In the genomic region with DNA sequence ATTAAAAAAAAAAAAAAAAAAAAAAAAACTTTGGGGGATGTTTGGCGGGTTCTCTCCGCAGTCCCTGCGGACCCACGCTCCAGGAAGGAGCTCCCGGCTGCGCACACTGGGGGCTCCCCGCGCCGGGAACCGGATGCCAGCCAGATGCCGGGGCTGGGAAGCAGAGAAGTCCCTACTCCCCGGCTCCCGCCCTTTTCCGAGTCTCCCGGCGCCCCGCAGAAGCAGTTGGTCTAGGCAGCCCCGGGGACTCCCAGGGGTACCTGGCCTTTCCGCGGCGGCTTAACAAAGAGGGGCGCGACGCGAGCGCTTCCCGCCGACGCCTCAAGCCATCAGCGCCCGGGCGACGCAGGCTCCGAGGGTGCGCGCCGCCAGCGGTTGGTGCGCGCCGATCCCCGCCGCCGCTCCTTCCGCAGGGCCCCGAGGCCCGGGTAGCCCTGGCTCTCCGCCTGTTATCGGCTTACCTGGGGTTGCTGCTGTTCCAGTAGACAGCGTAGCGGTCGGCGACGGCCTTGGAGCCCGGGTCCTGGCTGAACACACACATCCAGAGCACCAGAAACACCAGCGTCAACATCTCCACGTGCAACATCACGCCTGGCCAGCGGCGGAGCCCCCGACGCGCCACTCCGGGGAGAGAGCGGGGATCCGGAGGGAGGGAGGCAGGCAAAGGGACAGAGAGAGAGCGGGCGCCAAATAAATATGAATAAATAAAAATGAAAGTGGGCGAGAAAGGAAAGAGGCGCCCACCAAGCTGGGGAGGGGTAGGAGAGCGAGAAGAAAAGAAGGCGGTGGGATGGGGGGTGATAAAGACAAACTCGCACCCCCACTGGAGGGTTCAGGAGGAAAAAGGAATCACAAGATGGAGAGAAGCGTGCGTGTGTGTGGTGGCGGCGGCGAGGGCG, we compare ENCODE assay signal across 8 cellular contexts. TPM values are rescaled to one million over a fixed set of nuclear protein-coding genes. Genes with fewer than 3 reads are reported as not detected.
A peak's percentile ranks its signal among the peaks of the same experiment; 100 is the strongest.
DNase-seq lines count a peak whose midpoint lies in the region; ATAC-seq, FAIRE-seq and TF ChIP-seq lines count a peak whose summit lies in the region.

No MANE protein-coding gene starts in this region.

- H3K4me1 ChIP-seq in adrenal gland (replicated peaks in 1 of 2) (peaks cover 20 to 32% of the 10 kb centered on the region in 2 donors), right cardiac atrium (ENCODE audit: control insufficient read depth, insufficient read depth, low read length) (no peaks in the 10 kb centered on the region), gastrocnemius medialis (peaks cover 10 to 27% of the 10 kb centered on the region in 2 donors)

- intact Hi-C loops in adrenal gland (cut with DNase I), result no loop called here
- intact Hi-C loops in right cardiac atrium (cut with DNase I), result no loop called here
- intact Hi-C loops in gastrocnemius medialis (cut with DNase I; ENCODE audit: low total_unique reads), result loop anchor here (5.0 to 10.0 kb wide), 3 partner anchors 128 to 1395 kb away; no protein-coding TSS in a partner anchor

- ATAC-seq in right cardiac atrium (peak in 1 of 2 donors; percentile 9), gastrocnemius medialis (no peak), HG03354 (IDR thresholded peaks at IDR 0.05; ENCODE audit: poor library complexity, severe bottlenecking, unreplicated experiment) (no peak)

- WGBS in adrenal gland, 4 donors, result 0 to 1% (median 0%) methylated on average over 45 to 79 of the region's 79 CpGs
- WGBS in right cardiac atrium, result under 1% methylated on average over 79 of the region's 79 CpGs

- FAIRE-seq in RCC 7860 (lab: Jason Lieb, UNC), result no peak

- TF ChIP-seq POLR2A in adrenal gland (IDR thresholded peaks at IDR 0.05), result no peak
- TF ChIP-seq POLR2A in gastrocnemius medialis (IDR thresholded peaks at IDR 0.05), result no peak

- H3K27ac ChIP-seq in adrenal gland, result peak overlapping the region in 2 of 5 donors; percentile 42 to 53
- peak overlapping the region; percentile 80 for H3K27ac ChIP-seq in right cardiac atrium (ENCODE audit: low read length)
- peak overlapping the region in 1 of 4 donors; percentile 37 for H3K27ac ChIP-seq in gastrocnemius medialis

- peak overlapping the region; percentile 68 for H3K4me3 ChIP-seq in GM08714 (ENCODE audit: low read length)
- H3K4me3 ChIP-seq in adrenal gland, result peak overlapping the region in 2 of 4 donors; percentile 13 to 88
- peak overlapping the region; percentile 76 for H3K4me3 ChIP-seq in right cardiac atrium (ENCODE audit: low read length)
- H3K4me3 ChIP-seq in gastrocnemius medialis, result peak overlapping the region; percentile 57 to 74 (median 67)

- H3K9me3 ChIP-seq in adrenal gland (replicated peaks in 1 of 3), result no peaks in the 10 kb centered on the region
- H3K9me3 ChIP-seq in right cardiac atrium (ENCODE audit: control insufficient read depth, low read length), result no peaks in the 10 kb centered on the region
- no peaks in the 10 kb centered on the region for H3K9me3 ChIP-seq in gastrocnemius medialis

- in situ Hi-C loops in gastrocnemius medialis (cut with MboI; ENCODE audit: low sequenced_read_pairs in 4 of 4), result no loop called here

- no peaks in the 10 kb centered on the region for H3K36me3 ChIP-seq in adrenal gland (replicated peaks in 1 of 2)
- H3K36me3 ChIP-seq in gastrocnemius medialis, result no peaks in the 10 kb centered on the region

- H3K27me3 ChIP-seq in adrenal gland (peaks cover 17% of the 10 kb centered on the region), right cardiac atrium (ENCODE audit: control insufficient read depth, insufficient read depth) (no peaks in the 10 kb centered on the region), gastrocnemius medialis (peaks cover 4 to 11% (median 5%) of the 10 kb centered on the region in 3 donors)

- no peak for TF ChIP-seq CTCF in adrenal gland (IDR thresholded peaks at IDR 0.05)
- no peak for TF ChIP-seq CTCF in gastrocnemius medialis (IDR thresholded peaks at IDR 0.05 in 4 of 5, conservative IDR thresholded peaks at IDR 0.05 in 1 of 5)

- DNase-seq in A172 (ENCODE audit: low spot score), result peak; percentile 26
- peak; percentile 42 for DNase-seq in NCI-H1105 treated with DMSO at 0.1 percent for 48 hours (lab: John Stamatoyannopoulos, UW)
- peak in 5 of 7 donors; percentile 3 to 63 (median 19) for DNase-seq in adrenal gland
- peak; percentile 27 to 72 (median 67) for DNase-seq in right cardiac atrium
- DNase-seq in gastrocnemius medialis, result no peak
- no peak for DNase-seq in RCC 7860 (ENCODE audit: low spot score)

RNA-seq across cellular contexts. Expression of a gene that starts 0.5 kb away (rescaled TPM):
- 3.0 and 3.4 TPM in 2 replicates for total RNA-seq in A172 (2014; rRNA removed; shearing (Covaris generic))
- total RNA-seq in adrenal gland (1 to 10 TPM in 5 of 8 donors, under 1 TPM in 3; 0.06 to 2.8 (median 1.8) TPM), right cardiac atrium (10 to 100 TPM; 19.9 to 26.4 (median 22.7) TPM), gastrocnemius medialis (under 1 TPM in 3 of 4 donors, not detected in 1; 0.15 to 0.62 (median 0.20) TPM)
- polyA plus RNA-seq in adrenal gland (1 to 10 TPM in 2 of 3 donors, under 1 TPM in 1; 0.81 to 1.6 (median 1.4) TPM), right cardiac atrium (4.5 TPM)

Comparison
In these comparisons a context has a peak if more than half of its experiments do, and no peak if none do; other contexts are left out.
1. DNase-seq: peak in A172 (single experiment), NCI-H1105 treated with DMSO at 0.1 percent for 48 hours (single experiment), adrenal gland (5 of 7) and right cardiac atrium (3 of 3); none in gastrocnemius medialis (0 of 2) and RCC 7860 (single experiment).